In the genomic region with DNA sequence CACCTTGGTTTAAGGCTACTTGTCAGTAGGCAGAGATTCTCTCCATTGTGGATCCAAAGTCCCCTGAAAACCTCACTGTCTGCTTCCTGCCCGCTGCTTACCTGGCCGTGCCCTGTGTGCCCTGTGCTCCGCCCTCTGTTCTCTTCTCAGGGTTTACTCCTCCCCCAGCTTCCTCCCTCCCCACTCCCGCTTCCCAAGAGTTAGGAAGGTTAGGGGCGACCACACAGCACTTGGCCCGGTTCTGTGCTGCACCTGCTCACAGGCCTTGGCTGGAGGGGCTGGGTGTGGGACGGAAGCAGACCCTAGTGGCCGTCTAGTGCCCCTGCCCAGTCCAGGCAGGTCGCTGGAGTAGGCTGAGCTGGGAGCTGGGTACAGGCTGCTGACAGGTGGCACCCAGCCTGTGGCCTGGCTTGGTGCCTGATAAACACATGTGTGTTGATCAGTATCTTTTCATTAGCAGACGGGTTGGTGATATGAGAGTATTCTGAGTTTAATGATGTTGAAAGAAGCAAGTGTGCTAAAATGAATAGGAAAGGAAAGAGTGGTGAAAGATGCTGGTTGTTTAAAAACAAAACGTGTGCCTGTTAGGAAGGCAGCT, we compare ENCODE assay signal across 9 cellular contexts. TPM values are rescaled to one million over a fixed set of nuclear protein-coding genes. Genes with fewer than 3 reads are reported as not detected.
DNase-seq lines count a peak whose midpoint lies in the region; ATAC-seq and TF ChIP-seq lines count a peak whose summit lies in the region.
"Had no signal": no experiment of that assay in that cellular context is flagged by ENCODE, and none has a peak within 500 bp of the region (broad histone marks: within the 10 kb centered on the region; RNA-seq: fewer than 3 reads in every experiment).

No MANE protein-coding gene starts in this region.

- peak; percentile 59 to 73 (median 64) for ATAC-seq in T-cell (replicated peaks in 1 of 4)

- no peaks in the 10 kb centered on the region for H3K9me3 Mint-ChIP-seq in activated T-cell treated with anti-CD3 and anti-CD28 coated beads, Interleukin-2, amount 50 U/mL, for 24 hours
- H3K9me3 Mint-ChIP-seq in T-cell: no peaks in the 10 kb centered on the region

- H3K27ac Mint-ChIP-seq in activated T-cell treated with anti-CD3 and anti-CD28 coated beads, Interleukin-2, amount 50 U/mL, for 24 hours: peak overlapping the region; percentile 93
- peak overlapping the region; percentile 76 to 79 for H3K27ac Mint-ChIP-seq in T-cell

- H3K36me3 ChIP-seq in esophagus squamous epithelium: peaks cover 12 to 61% (median 21%) of the 10 kb centered on the region in 3 donors
- H3K36me3 ChIP-seq in HAP-1 (replicated peaks): no peaks in the 10 kb centered on the region

- H3K36me3 Mint-ChIP-seq in activated T-cell treated with anti-CD3 and anti-CD28 coated beads, Interleukin-2, amount 50 U/mL, for 24 hours (ENCODE audit: low read depth): peaks cover 3% of the 10 kb centered on the region
- no peaks in the 10 kb centered on the region for H3K36me3 Mint-ChIP-seq in T-cell

- no peak overlapping the region for H3K4me3 Mint-ChIP-seq in activated T-cell treated with anti-CD3 and anti-CD28 coated beads, Interleukin-2, amount 50 U/mL, for 24 hours
- peak overlapping the region; percentile 0 to 48 (median 3) for H3K4me3 Mint-ChIP-seq in T-cell

- TF ChIP-seq POLR2A in esophagus squamous epithelium (IDR thresholded peaks at IDR 0.05): no peak

- no peak overlapping the region for H3K4me3 ChIP-seq in esophagus squamous epithelium
- no peak overlapping the region for H3K4me3 ChIP-seq in HAP-1

- CTCF ChIA-PET in T-cell (lab: Charles Lee): no interaction called here

- H3K27me3 Mint-ChIP-seq in activated T-cell treated with anti-CD3 and anti-CD28 coated beads, Interleukin-2, amount 50 U/mL, for 24 hours: no peaks in the 10 kb centered on the region
- H3K27me3 Mint-ChIP-seq in T-cell: no peaks in the 10 kb centered on the region

- H3K9me3 ChIP-seq in esophagus squamous epithelium (no peaks in the 10 kb centered on the region), HAP-1 (no peaks in the 10 kb centered on the region)

- no peak for DNase-seq in activated T-cell treated with anti-CD3 and anti-CD28 coated beads, Interleukin-2, amount 50 U/mL, for 24 hours
- DNase-seq in activated T-cell treated with anti-CD3 and anti-CD28 coated beads for 4 hours: no peak
- peak in 7 of 34 experiments; percentile 8 to 39 (median 29) for DNase-seq in T-cell
- no peak for DNase-seq in esophagus squamous epithelium (lab: John Stamatoyannopoulos, UW)
- DNase-seq in GM19240 (ENCODE audit: insufficient read length, low spot score): no peak
- no peak for DNase-seq in HAP-1 (ENCODE audit: low spot score in 2 of 2)
- no peak for DNase-seq in KBM-7
- DNase-seq: NCI-H1930 had no signal

- peak in 1 of 6 experiments; percentile 11 for TF ChIP-seq CTCF in esophagus squamous epithelium (IDR thresholded peaks at IDR 0.05)

- in situ Hi-C loops in HAP-1 (cut with MboI; ENCODE audit: low sequenced_read_pairs) (no loop called here), KBM-7 (cut with MboI; ENCODE audit: low pct_unique_long_range_greater_than_20kb, low sequenced_read_pairs) (no loop called here)

- POLR2A ChIA-PET in T-cell (lab: Charles Lee): no interaction called here

- 38 to 40% methylated on average over 8 to 11 of the region's 11 CpGs for WGBS in esophagus squamous epithelium, 2 donors

- peak overlapping the region; percentile 63 to 83 (median 78) for H3K27ac ChIP-seq in esophagus squamous epithelium
- peak overlapping the region; percentile 2 for H3K27ac ChIP-seq in temporal lobe (ENCODE audit: low read depth, low read length)

- peaks cover 21 to 64% (median 34%) of the 10 kb centered on the region in 3 donors for H3K4me1 ChIP-seq in esophagus squamous epithelium
- H3K4me1 ChIP-seq in HAP-1: no peaks in the 10 kb centered on the region

- intact Hi-C loops in esophagus squamous epithelium (cut with DNase I): no loop called here

- H3K4me1 Mint-ChIP-seq in activated T-cell treated with anti-CD3 and anti-CD28 coated beads, Interleukin-2, amount 50 U/mL, for 24 hours (ENCODE audit: low read depth): peaks cover 22% of the 10 kb centered on the region
- H3K4me1 Mint-ChIP-seq in T-cell: peaks cover 15 to 21% (median 21%) of the 10 kb centered on the region in 3 donors

- no peaks in the 10 kb centered on the region for H3K27me3 ChIP-seq in esophagus squamous epithelium
- H3K27me3 ChIP-seq in HAP-1 (ENCODE audit: low read depth): no peaks in the 10 kb centered on the region

RNA-seq across cellular contexts. Expression of gene GRAMD4, which starts 40.5 kb away (rescaled TPM):
- total RNA-seq in T-cell (10 to 100 TPM in 4 of 5 donors, 1 to 10 TPM in 1; 8.8 to 24.3 (median 22.9) TPM), esophagus squamous epithelium (100 to 1,000 TPM in 1 of 4 donors, 10 to 100 TPM in 3; 27.0 to 122 (median 33.3) TPM), temporal lobe (48.7 TPM)
